ENCODE assay signal across 8 cellular contexts in genomic region chr2:69177785-69178636, GRCh38.
A peak's percentile ranks its signal among the peaks of the same experiment; 100 is the strongest.
DNase-seq lines count a peak whose midpoint lies in the region; ATAC-seq and TF ChIP-seq lines count a peak whose summit lies in the region.

No MANE protein-coding gene starts in this region.

- POLR2A ChIA-PET in WTC11 (lab: Charles Lee): interaction anchor here (0.6 to 1.2 kb wide), 3 partner anchors 10 to 18 kb away, joined by 3 to 5 read pairs (median 3); no protein-coding TSS in a partner anchor

- peaks cover 10% of the 10 kb centered on the region for H3K36me3 Mint-ChIP-seq in WTC11

- TF ChIP-seq CTCF in WTC11 (IDR thresholded peaks at IDR 0.05): no peak

- no peaks in the 10 kb centered on the region for H3K9me3 Mint-ChIP-seq in WTC11

- peaks cover 24% of the 10 kb centered on the region for H3K4me1 Mint-ChIP-seq in WTC11

- CTCF ChIA-PET in WTC11 (lab: Charles Lee): interaction anchor here (1.0 to 2.0 kb wide), 3 partner anchors 18 to 128 kb away, joined by 3 to 11 read pairs (median 8); no protein-coding TSS in a partner anchor

- ATAC-seq in WTC11: peak; percentile 98
- ATAC-seq in GM21619 (IDR thresholded peaks at IDR 0.05; ENCODE audit: unreplicated experiment): no peak

- peak overlapping the region; percentile 64 for H3K4me3 Mint-ChIP-seq in WTC11

- intact Hi-C loops in head of caudate nucleus (cut with DNase I): no loop called here

- no peaks in the 10 kb centered on the region for H3K27me3 Mint-ChIP-seq in WTC11 (ENCODE audit: low read depth)

- DNase-seq in AML-193 (lab: John Stamatoyannopoulos, UW) (peak; percentile 40 to 64), HS-5 (ENCODE audit: low read depth) (peak; percentile 71), WTC11 (ENCODE audit: low spot score) (peak; percentile 96), head of caudate nucleus (peak; percentile 39 to 88 (median 66)), occipital lobe (lab: John Stamatoyannopoulos, UW) (peak; percentile 17), NCI-H345 (lab: John Stamatoyannopoulos, UW) (no peak), COLO668 (lab: John Stamatoyannopoulos, UW; ENCODE audit: unreplicated experiment) (no peak)

- H3K27ac Mint-ChIP-seq in WTC11: peak overlapping the region; percentile 100

TF ChIP-seq in WTC11, 78 proteins besides CTCF, POLR2A, EP300 and RAD21 (continues in another document):
- TF ChIP-seq NFYB (CRISPR knock-in tag; conservative IDR thresholded peaks at IDR 0.05; ENCODE audit: low read depth) (no peak), NR3C1 (CRISPR knock-in tag; conservative IDR thresholded peaks at IDR 0.05; ENCODE audit: low read depth) (no peak), ELF4 (CRISPR knock-in tag; IDR thresholded peaks at IDR 0.05; ENCODE audit: low read depth) (no peak), MAX (CRISPR knock-in tag; IDR thresholded peaks at IDR 0.05) (peak; percentile 83; the same call in 1 of the 2 replicates), JUN (CRISPR knock-in tag; IDR thresholded peaks at IDR 0.05) (no peak), STAT6 (CRISPR knock-in tag; conservative IDR thresholded peaks at IDR 0.05; ENCODE audit: low read depth) (no peak), IRF2 (CRISPR knock-in tag; IDR thresholded peaks at IDR 0.05; ENCODE audit: borderline replicate concordance, low read depth) (no peak), KAT7 (CRISPR knock-in tag; IDR thresholded peaks at IDR 0.05; ENCODE audit: borderline replicate concordance) (no peak), RELA (CRISPR knock-in tag; IDR thresholded peaks at IDR 0.05; ENCODE audit: borderline replicate concordance) (no peak), ATF6 (CRISPR knock-in tag; IDR thresholded peaks at IDR 0.05) (no peak), GTF2I (CRISPR knock-in tag; conservative IDR thresholded peaks at IDR 0.05) (peak; percentile 57; the same call in 1 of the 2 replicates), HMGXB4 (CRISPR knock-in tag; IDR thresholded peaks at IDR 0.05) (0 out of 2 replicates have a peak, but pooled peaks have one; percentile 48), ZNF423 (CRISPR knock-in tag; IDR thresholded peaks at IDR 0.05) (no peak), ZBTB21 (CRISPR knock-in tag; IDR thresholded peaks at IDR 0.05; ENCODE audit: borderline replicate concordance) (no peak), ARID4B (CRISPR knock-in tag; IDR thresholded peaks at IDR 0.05; ENCODE audit: borderline replicate concordance) (no peak), MXD4 (CRISPR knock-in tag; IDR thresholded peaks at IDR 0.05; ENCODE audit: borderline replicate concordance) (no peak), TEAD1 (CRISPR knock-in tag; IDR thresholded peaks at IDR 0.05) (peak; percentile 29; the same call in 1 of the 2 replicates), ZMAT4 (CRISPR knock-in tag; IDR thresholded peaks at IDR 0.05) (no peak), TEAD4 (CRISPR knock-in tag; IDR thresholded peaks at IDR 0.05) (no peak)
- TF ChIP-seq, protein P1, sequence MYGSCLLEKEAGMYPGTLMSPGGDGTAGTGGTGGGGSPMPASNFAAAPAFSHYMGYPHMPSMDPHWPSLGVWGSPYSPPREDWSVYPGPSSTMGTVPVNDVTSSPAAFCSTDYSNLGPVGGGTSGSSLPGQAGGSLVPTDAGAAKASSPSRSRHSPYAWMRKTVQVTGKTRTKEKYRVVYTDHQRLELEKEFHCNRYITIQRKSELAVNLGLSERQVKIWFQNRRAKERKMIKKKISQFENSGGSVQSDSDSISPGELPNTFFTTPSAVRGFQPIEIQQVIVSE (CRISPR knock-in tag; IDR thresholded peaks at IDR 0.05; ENCODE audit: borderline replicate concordance): no peak

Comparison
In these comparisons a context has a peak if more than half of its experiments do, and no peak if none do; other contexts are left out.
1. DNase-seq: peak in AML-193 (2 of 2), HS-5 (single experiment), WTC11 (single experiment), head of caudate nucleus (42 of 42) and occipital lobe (single experiment); none in NCI-H345 (single experiment) and COLO668 (single experiment).